8 cellular contexts compared by ENCODE assay signal in genomic region chr7:47172602-47173539, GRCh38.
DNase-seq lines count a peak whose midpoint lies in the region; ATAC-seq, FAIRE-seq and TF ChIP-seq lines count a peak whose summit lies in the region.
"Not testable (repeated sequence)": the region's sequence is repeated elsewhere in the genome, so short reads cannot be mapped to it uniquely, and the experiment has no call there.

No MANE protein-coding gene starts in this region.

- TF ChIP-seq CTCF in pancreas (IDR thresholded peaks at IDR 0.05): not testable (repeated sequence)

- peak overlapping the region; percentile 13 to 48 (median 26) for H3K27ac ChIP-seq in pancreas

- not testable (repeated sequence) for H3K36me3 ChIP-seq in pancreas

- intact Hi-C loops in pancreas (cut with DNase I): loop anchor here in 1 of 3 donors (10.0 kb wide), 1 partner anchor 1258 kb away; no protein-coding TSS in a partner anchor

- H3K4me1 ChIP-seq in pancreas: not testable (repeated sequence)

- not testable (repeated sequence) for H3K9me3 ChIP-seq in pancreas

- 49 to 55% methylated on average over 7 of the region's 7 CpGs for WGBS in pancreas, 2 donors

- ATAC-seq in GM18505 (IDR thresholded peaks at IDR 0.05; ENCODE audit: unreplicated experiment) (peak; percentile 87), GM19025 (IDR thresholded peaks at IDR 0.05; ENCODE audit: low read depth, unreplicated experiment) (peak; percentile 91), GM21367 (IDR thresholded peaks at IDR 0.05; ENCODE audit: unreplicated experiment) (peak; percentile 58), HG02571 (IDR thresholded peaks at IDR 0.05; ENCODE audit: unreplicated experiment) (peak; percentile 69), HG02973 (IDR thresholded peaks at IDR 0.05; ENCODE audit: unreplicated experiment) (peak; percentile 91), HG03354 (IDR thresholded peaks at IDR 0.05; ENCODE audit: poor library complexity, severe bottlenecking, unreplicated experiment) (peak; percentile 96), pancreas (peak in 3 of 4 donors; percentile 38 to 67 (median 62))

- H3K4me3 ChIP-seq in pancreas: not testable (repeated sequence)

- TF ChIP-seq POLR2A in GM18505 (IDR thresholded peaks at IDR 0.05; ENCODE audit: borderline replicate concordance, extremely low read depth, insufficient read depth, insufficient read length): not testable (repeated sequence)

- DNase-seq in SW480 (ENCODE audit: low spot score): peak; percentile 73
- DNase-seq in pancreas: not testable (repeated sequence)

- not testable (repeated sequence) for FAIRE-seq in pancreas (lab: Jason Lieb, UNC)

- not testable (repeated sequence) for H3K27me3 ChIP-seq in pancreas
